Comparison of ENCODE assay signal across 26 cellular contexts in genomic region chr2:106207246-106207645, GRCh38.
"Had no signal": no experiment of that assay in that cellular context is flagged by ENCODE, and none has a peak within 500 bp of the region (broad histone marks: within the 10 kb centered on the region; RNA-seq: fewer than 3 reads in every experiment).

No MANE protein-coding gene starts in this region.

- H3K36me3 ChIP-seq: esophagus squamous epithelium, gastrocnemius medialis, heart right ventricle, left lung, lower lobe of right lung had no signal

- H3K9me3 ChIP-seq: esophagus squamous epithelium, gastrocnemius medialis, left lung, lower lobe of right lung, mucosa of descending colon had no signal

- DNase-seq: cortex of kidney; effector CD8-positive, alpha-beta T cell; effector memory CD8-positive, alpha-beta T cell; endodermal cell; erythroblast; esophagus squamous epithelium; foreskin fibroblast; foreskin melanocyte; gastrocnemius medialis; glutamatergic neuron; head of caudate nucleus; heart right ventricle; hippocampal formation; left cardiac atrium; left lung; left ventricle myocardium superior; lower lobe of right lung; mesenchymal stem cell; mucosa of descending colon; naive B cell; naive thymus-derived CD8-positive, alpha-beta T cell had no signal

- H3K4me3 ChIP-seq: esophagus squamous epithelium, gastrocnemius medialis, heart right ventricle, left lung, lower lobe of right lung, mucosa of descending colon had no signal

- H3K27ac ChIP-seq: epithelial cell of prostate, esophagus squamous epithelium, gastrocnemius medialis, heart right ventricle, left lung, lower lobe of right lung had no signal

- H3K4me1 ChIP-seq: esophagus squamous epithelium, gastrocnemius medialis, heart right ventricle, left lung, lower lobe of right lung had no signal

- ATAC-seq: effector memory CD8-positive, alpha-beta T cell; esophagus mucosa; gastrocnemius medialis; heart right ventricle; left cardiac atrium; left lung; left ventricle myocardium superior; lower lobe of right lung; mucosa of descending colon; naive thymus-derived CD8-positive, alpha-beta T cell had no signal

- FAIRE-seq: endometrium, islet of Langerhans, keratinocyte had no signal

- H3K27me3 ChIP-seq: esophagus squamous epithelium, gastrocnemius medialis, left lung had no signal
